Comparison of ENCODE assay signal across 24 cellular contexts in the genomic region with DNA sequence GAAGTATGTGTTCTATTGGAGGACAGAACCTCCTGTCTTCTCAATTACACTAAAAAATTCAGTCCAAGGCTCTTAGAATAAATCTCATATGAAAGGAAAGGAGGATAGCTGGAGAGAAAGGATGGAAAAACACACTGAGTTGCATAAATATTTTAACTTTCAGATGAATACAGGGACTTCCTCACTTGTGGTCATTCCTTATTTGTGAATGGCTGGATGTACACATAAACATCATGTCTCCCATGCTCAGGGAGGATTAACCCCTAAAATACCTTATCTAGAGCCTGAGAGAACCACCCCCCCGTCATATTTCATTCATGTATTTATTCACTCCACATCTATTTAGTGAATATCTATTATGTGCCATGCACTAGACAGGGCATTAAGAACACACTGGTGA.
DNase-seq lines count a peak whose midpoint lies in the region; ATAC-seq and TF ChIP-seq lines count a peak whose summit lies in the region.
"Had no signal": no experiment of that assay in that cellular context is flagged by ENCODE, and none has a peak within 500 bp of the region (broad histone marks: within the 10 kb centered on the region; RNA-seq: fewer than 3 reads in every experiment).

No MANE protein-coding gene starts in this region.

- H3K9me3 ChIP-seq in Panc1 (ENCODE audit: control insufficient read depth, insufficient read depth, low read depth, low read length) (no peaks in the 10 kb centered on the region), neutrophil (no peaks in the 10 kb centered on the region), testis (no peaks in the 10 kb centered on the region)
- no peaks in the 10 kb centered on the region for H3K9me3 ChIP-seq in CD4-positive, alpha-beta memory T cell (ENCODE audit: control insufficient read depth in 1 of 2, low read length in 2 of 2)
- H3K9me3 ChIP-seq: thyroid gland had no signal

- H3K4me3 Mint-ChIP-seq in CD4-positive, alpha-beta memory T cell = no peak overlapping the region
- H3K4me3 Mint-ChIP-seq: activated naive CD4-positive, alpha-beta T cell treated with anti-CD3 and anti-CD28 coated beads, Interleukin-2, amount 50 U/mL, for 24 hours; effector memory CD8-positive, alpha-beta T cell; H9 had no signal

- H3K36me3 ChIP-seq in Panc1 (ENCODE audit: control insufficient read depth, insufficient read depth, low read length) (no peaks in the 10 kb centered on the region), neutrophil (no peaks in the 10 kb centered on the region), testis (ENCODE audit: low read depth, missing control alignments) (no peaks in the 10 kb centered on the region)
- no peaks in the 10 kb centered on the region for H3K36me3 ChIP-seq in CD4-positive, alpha-beta memory T cell (ENCODE audit: insufficient read depth, low read length)
- H3K36me3 ChIP-seq: thyroid gland had no signal

- no peak for TF ChIP-seq POLR2A in testis (IDR thresholded peaks at IDR 0.05)

- in situ Hi-C loops in Panc1 (cut with HindIII; ENCODE audit: low pct_unique_long_range_greater_than_20kb, low sequenced_read_pairs) = no loop called here

- WGBS in testis, 2 donors = 69 to 76% methylated on average over 1 of the region's 1 CpG

- intact Hi-C loops in Panc1 (cut with micrococcal nuclease; ENCODE audit: unreplicated experiment) (no loop called here), dorsolateral prefrontal cortex (cut with DNase I) (no loop called here), testis (cut with DNase I; ENCODE audit: low total_unique reads) (no loop called here)
- intact Hi-C loops in CD4-positive, alpha-beta memory T cell (cut with micrococcal nuclease) = no loop called here

- H3K27me3 ChIP-seq in Panc1 (ENCODE audit: control insufficient read depth, insufficient read depth, low read length) = no peaks in the 10 kb centered on the region
- no peaks in the 10 kb centered on the region for H3K27me3 ChIP-seq in dorsolateral prefrontal cortex
- no peaks in the 10 kb centered on the region for H3K27me3 ChIP-seq in neutrophil
- H3K27me3 ChIP-seq in testis = no peaks in the 10 kb centered on the region
- no peaks in the 10 kb centered on the region for H3K27me3 ChIP-seq in CD4-positive, alpha-beta memory T cell (ENCODE audit: insufficient read depth, low read length)
- H3K27me3 ChIP-seq: thyroid gland had no signal

- no peak for DNase-seq in Panc1 (ENCODE audit: low read depth, low spot score)
- DNase-seq in dorsolateral prefrontal cortex = no peak
- DNase-seq in testis = no peak
- no peak for DNase-seq in CD4-positive, alpha-beta memory T cell
- DNase-seq in NCI-H82 treated with DMSO at 0.1 percent for 48 hours (lab: John Stamatoyannopoulos, UW; ENCODE audit: unreplicated experiment) = no peak
- DNase-seq in NCI-H2171 (lab: John Stamatoyannopoulos, UW) = no peak
- DNase-seq: activated CD8-positive, alpha-beta memory T cell treated with anti-CD3 and anti-CD28 coated beads, Interleukin-2, amount 50 U/mL, for 4 hours; effector memory CD8-positive, alpha-beta T cell; H9; islet precursor cell; NCI-H1105 treated with DMSO at 0.1 percent for 48 hours; NCI-H2029 treated with DMSO at 0.1 percent for 48 hours; NCI-H226; NCI-H774; retina; stimulated activated CD4-positive, alpha-beta T cell treated with anti-CD3 and anti-CD28 coated beads, Interleukin-12 subunit alpha, Interleukin-12 subunit beta, amount 100 ng/mL, for 4 hours; stimulated activated CD4-positive, alpha-beta T cell treated with anti-CD3 and anti-CD28 coated beads, Interleukin-4, amount 100 ng/mL, for 4 hours; stimulated activated naive CD4-positive, alpha-beta T cell; T-helper 9 cell; thyroid gland had no signal

- peaks cover 28% of the 10 kb centered on the region for H3K4me1 ChIP-seq in Panc1 (ENCODE audit: control insufficient read depth, insufficient read depth, low read length)
- peaks cover 17 to 43% of the 10 kb centered on the region in 2 experiments for H3K4me1 ChIP-seq in neutrophil (ENCODE audit: control insufficient read depth in 1 of 2, insufficient read depth in 1 of 2, low read depth in 1 of 2, low read length in 1 of 2)
- H3K4me1 ChIP-seq in testis = peaks cover 43% of the 10 kb centered on the region
- peaks cover 8% of the 10 kb centered on the region for H3K4me1 ChIP-seq in CD4-positive, alpha-beta memory T cell (ENCODE audit: insufficient read depth, low read length)

- CTCF ChIA-PET in Panc1 (lab: Charles Lee) = no interaction called here
- CTCF ChIA-PET in CD4-positive, alpha-beta memory T cell (lab: Charles Lee; ENCODE audit: partially characterized antibody) = no interaction called here

- H3K27ac ChIP-seq in Panc1 (ENCODE audit: low read length) = peak overlapping the region; percentile 93; the same call in 1 of the 2 replicates
- H3K27ac ChIP-seq in dorsolateral prefrontal cortex = peak overlapping the region in 34 of 59 donors; percentile 1 to 81 (median 48)
- H3K27ac ChIP-seq in neutrophil = peak overlapping the region; percentile 36
- peak overlapping the region; percentile 0 to 57 for H3K27ac ChIP-seq in testis
- no peak overlapping the region for H3K27ac ChIP-seq in CD4-positive, alpha-beta memory T cell (ENCODE audit: low read depth, low read length)

- peaks cover 8 to 11% (median 9%) of the 10 kb centered on the region in 4 donors for H3K4me1 Mint-ChIP-seq in CD4-positive, alpha-beta memory T cell
- H3K4me1 Mint-ChIP-seq: activated naive CD4-positive, alpha-beta T cell treated with anti-CD3 and anti-CD28 coated beads, Interleukin-2, amount 50 U/mL, for 24 hours had no signal

- H3K4me3 ChIP-seq in Panc1 (ENCODE audit: low read depth in 2 of 2, low read length in 2 of 2) (no peak overlapping the region), dorsolateral prefrontal cortex (no peak overlapping the region), neutrophil (ENCODE audit: low read depth in 1 of 2, low read length in 1 of 2) (no peak overlapping the region), testis (no peak overlapping the region)
- H3K4me3 ChIP-seq in CD4-positive, alpha-beta memory T cell (ENCODE audit: low read length in 2 of 2) = no peak overlapping the region
- H3K4me3 ChIP-seq: thyroid gland had no signal

- POLR2A ChIA-PET in Panc1 (lab: Charles Lee) = no interaction called here
- POLR2A ChIA-PET in CD4-positive, alpha-beta memory T cell (lab: Charles Lee; ENCODE audit: partially characterized antibody) = no interaction called here

- no TSS peak for BruUV-seq in Panc1 (replicated peaks; lab: Mats Ljungman, UMichigan)

- TF ChIP-seq CTCF in Panc1 (IDR thresholded peaks at IDR 0.05) (no peak), dorsolateral prefrontal cortex (IDR thresholded peaks at IDR 0.05 in 54 of 56, conservative IDR thresholded peaks at IDR 0.05 in 2 of 56; ENCODE audit: low read depth in 1 of 56, partially characterized antibody in 56 of 56) (no peak), neutrophil (IDR thresholded peaks at IDR 0.05) (no peak), testis (IDR thresholded peaks at IDR 0.05) (no peak)

- H3K36me3 Mint-ChIP-seq in CD4-positive, alpha-beta memory T cell = no peaks in the 10 kb centered on the region
- H3K36me3 Mint-ChIP-seq: activated naive CD4-positive, alpha-beta T cell treated with anti-CD3 and anti-CD28 coated beads, Interleukin-2, amount 50 U/mL, for 24 hours; CD14-positive monocyte had no signal

- H3K27me3 Mint-ChIP-seq in CD4-positive, alpha-beta memory T cell = peaks cover 2% of the 10 kb centered on the region in 2 donors
- H3K27me3 Mint-ChIP-seq: effector memory CD8-positive, alpha-beta T cell had no signal

- no peaks in the 10 kb centered on the region for H3K9me3 Mint-ChIP-seq in CD4-positive, alpha-beta memory T cell
- H3K9me3 Mint-ChIP-seq: activated naive CD4-positive, alpha-beta T cell treated with anti-CD3 and anti-CD28 coated beads, Interleukin-2, amount 50 U/mL, for 24 hours; effector memory CD8-positive, alpha-beta T cell; H9 had no signal

- ATAC-seq in Panc1 (no peak), HG03342 (IDR thresholded peaks at IDR 0.05; ENCODE audit: unreplicated experiment) (no peak)
- ATAC-seq: effector memory CD8-positive, alpha-beta T cell had no signal

- no peak overlapping the region for H3K27ac Mint-ChIP-seq in CD4-positive, alpha-beta memory T cell
- H3K27ac Mint-ChIP-seq: activated naive CD4-positive, alpha-beta T cell treated with anti-CD3 and anti-CD28 coated beads, Interleukin-2, amount 50 U/mL, for 24 hours; effector memory CD8-positive, alpha-beta T cell had no signal
